ENCODE assay signal across 2 cellular contexts in the genomic region with DNA sequence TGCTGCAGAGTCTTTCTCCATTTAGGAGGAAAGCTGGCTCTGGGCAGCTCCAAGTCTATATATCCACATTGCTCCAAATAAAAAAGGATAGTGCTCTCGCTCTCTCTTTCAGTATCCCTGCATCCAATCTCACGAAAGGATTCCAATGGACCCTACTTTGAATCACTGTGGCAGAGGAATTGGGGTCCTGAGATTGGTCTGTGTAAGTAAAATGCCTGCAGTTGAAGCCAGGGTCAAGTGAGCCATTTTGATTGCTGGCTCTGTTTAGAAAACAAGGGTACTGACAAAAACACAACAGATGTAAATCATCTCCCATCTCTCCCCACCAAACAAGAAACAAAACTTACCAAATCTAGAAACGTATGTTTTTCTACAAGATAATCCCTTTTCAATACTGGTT.
TF ChIP-seq lines count a peak whose summit lies in the region.

No MANE protein-coding gene starts in this region.

TF ChIP-seq in GM23338, 12 proteins besides CTCF, POLR2A, EP300 and RAD21:
- TF ChIP-seq, protein P1, sequence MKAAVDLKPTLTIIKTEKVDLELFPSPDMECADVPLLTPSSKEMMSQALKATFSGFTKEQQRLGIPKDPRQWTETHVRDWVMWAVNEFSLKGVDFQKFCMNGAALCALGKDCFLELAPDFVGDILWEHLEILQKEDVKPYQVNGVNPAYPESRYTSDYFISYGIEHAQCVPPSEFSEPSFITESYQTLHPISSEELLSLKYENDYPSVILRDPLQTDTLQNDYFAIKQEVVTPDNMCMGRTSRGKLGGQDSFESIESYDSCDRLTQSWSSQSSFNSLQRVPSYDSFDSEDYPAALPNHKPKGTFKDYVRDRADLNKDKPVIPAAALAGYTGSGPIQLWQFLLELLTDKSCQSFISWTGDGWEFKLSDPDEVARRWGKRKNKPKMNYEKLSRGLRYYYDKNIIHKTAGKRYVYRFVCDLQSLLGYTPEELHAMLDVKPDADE (IDR thresholded peaks at IDR 0.05) = no peak
- TF ChIP-seq ZNF331 (CRISPR knock-in tag; IDR thresholded peaks at IDR 0.05; ENCODE audit: low read depth) (no peak), JUNB (IDR thresholded peaks at IDR 0.05; ENCODE audit: unreplicated experiment) (no peak), EZH2phosphoT487 (IDR thresholded peaks at IDR 0.05; ENCODE audit: unreplicated experiment) (no peak), STAT1 (IDR thresholded peaks at IDR 0.05; ENCODE audit: unreplicated experiment) (no peak), EZH2 (IDR thresholded peaks at IDR 0.05; ENCODE audit: low read depth, unreplicated experiment) (no peak), CREB1 (CRISPR knock-in tag; IDR thresholded peaks at IDR 0.05; ENCODE audit: low read depth) (no peak), ZNF114 (CRISPR knock-in tag; IDR thresholded peaks at IDR 0.05) (no peak)
- TF ChIP-seq, protein P2, sequence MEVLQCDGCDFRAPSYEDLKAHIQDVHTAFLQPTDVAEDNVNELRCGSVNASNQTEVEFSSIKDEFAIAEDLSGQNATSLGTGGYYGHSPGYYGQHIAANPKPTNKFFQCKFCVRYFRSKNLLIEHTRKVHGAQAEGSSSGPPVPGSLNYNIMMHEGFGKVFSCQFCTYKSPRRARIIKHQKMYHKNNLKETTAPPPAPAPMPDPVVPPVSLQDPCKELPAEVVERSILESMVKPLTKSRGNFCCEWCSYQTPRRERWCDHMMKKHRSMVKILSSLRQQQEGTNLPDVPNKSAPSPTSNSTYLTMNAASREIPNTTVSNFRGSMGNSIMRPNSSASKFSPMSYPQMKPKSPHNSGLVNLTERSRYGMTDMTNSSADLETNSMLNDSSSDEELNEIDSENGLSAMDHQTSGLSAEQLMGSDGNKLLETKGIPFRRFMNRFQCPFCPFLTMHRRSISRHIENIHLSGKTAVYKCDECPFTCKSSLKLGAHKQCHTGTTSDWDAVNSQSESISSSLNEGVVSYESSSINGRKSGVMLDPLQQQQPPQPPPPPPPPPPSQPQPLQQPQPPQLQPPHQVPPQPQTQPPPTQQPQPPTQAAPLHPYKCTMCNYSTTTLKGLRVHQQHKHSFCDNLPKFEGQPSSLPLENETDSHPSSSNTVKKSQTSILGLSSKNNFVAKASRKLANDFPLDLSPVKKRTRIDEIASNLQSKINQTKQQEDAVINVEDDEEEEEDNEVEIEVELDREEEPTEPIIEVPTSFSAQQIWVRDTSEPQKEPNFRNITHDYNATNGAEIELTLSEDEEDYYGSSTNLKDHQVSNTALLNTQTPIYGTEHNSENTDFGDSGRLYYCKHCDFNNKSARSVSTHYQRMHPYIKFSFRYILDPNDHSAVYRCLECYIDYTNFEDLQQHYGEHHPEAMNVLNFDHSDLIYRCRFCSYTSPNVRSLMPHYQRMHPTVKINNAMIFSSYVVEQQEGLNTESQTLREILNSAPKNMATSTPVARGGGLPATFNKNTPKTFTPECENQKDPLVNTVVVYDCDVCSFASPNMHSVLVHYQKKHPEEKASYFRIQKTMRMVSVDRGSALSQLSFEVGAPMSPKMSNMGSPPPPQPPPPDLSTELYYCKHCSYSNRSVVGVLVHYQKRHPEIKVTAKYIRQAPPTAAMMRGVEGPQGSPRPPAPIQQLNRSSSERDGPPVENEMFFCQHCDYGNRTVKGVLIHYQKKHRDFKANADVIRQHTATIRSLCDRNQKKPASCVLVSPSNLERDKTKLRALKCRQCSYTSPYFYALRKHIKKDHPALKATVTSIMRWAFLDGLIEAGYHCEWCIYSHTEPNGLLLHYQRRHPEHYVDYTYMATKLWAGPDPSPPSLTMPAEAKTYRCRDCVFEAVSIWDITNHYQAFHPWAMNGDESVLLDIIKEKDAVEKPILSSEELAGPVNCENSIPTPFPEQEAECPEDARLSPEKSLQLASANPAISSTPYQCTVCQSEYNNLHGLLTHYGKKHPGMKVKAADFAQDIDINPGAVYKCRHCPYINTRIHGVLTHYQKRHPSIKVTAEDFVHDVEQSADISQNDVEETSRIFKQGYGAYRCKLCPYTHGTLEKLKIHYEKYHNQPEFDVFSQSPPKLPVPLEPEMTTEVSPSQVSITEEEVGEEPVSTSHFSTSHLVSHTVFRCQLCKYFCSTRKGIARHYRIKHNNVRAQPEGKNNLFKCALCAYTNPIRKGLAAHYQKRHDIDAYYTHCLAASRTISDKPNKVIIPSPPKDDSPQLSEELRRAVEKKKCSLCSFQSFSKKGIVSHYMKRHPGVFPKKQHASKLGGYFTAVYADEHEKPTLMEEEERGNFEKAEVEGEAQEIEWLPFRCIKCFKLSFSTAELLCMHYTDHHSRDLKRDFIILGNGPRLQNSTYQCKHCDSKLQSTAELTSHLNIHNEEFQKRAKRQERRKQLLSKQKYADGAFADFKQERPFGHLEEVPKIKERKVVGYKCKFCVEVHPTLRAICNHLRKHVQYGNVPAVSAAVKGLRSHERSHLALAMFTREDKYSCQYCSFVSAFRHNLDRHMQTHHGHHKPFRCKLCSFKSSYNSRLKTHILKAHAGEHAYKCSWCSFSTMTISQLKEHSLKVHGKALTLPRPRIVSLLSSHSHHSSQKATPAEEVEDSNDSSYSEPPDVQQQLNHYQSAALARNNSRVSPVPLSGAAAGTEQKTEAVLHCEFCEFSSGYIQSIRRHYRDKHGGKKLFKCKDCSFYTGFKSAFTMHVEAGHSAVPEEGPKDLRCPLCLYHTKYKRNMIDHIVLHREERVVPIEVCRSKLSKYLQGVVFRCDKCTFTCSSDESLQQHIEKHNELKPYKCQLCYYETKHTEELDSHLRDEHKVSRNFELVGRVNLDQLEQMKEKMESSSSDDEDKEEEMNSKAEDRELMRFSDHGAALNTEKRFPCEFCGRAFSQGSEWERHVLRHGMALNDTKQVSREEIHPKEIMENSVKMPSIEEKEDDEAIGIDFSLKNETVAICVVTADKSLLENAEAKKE (CRISPR knock-in tag; IDR thresholded peaks at IDR 0.05) = no peak
- TF ChIP-seq, protein P3, sequence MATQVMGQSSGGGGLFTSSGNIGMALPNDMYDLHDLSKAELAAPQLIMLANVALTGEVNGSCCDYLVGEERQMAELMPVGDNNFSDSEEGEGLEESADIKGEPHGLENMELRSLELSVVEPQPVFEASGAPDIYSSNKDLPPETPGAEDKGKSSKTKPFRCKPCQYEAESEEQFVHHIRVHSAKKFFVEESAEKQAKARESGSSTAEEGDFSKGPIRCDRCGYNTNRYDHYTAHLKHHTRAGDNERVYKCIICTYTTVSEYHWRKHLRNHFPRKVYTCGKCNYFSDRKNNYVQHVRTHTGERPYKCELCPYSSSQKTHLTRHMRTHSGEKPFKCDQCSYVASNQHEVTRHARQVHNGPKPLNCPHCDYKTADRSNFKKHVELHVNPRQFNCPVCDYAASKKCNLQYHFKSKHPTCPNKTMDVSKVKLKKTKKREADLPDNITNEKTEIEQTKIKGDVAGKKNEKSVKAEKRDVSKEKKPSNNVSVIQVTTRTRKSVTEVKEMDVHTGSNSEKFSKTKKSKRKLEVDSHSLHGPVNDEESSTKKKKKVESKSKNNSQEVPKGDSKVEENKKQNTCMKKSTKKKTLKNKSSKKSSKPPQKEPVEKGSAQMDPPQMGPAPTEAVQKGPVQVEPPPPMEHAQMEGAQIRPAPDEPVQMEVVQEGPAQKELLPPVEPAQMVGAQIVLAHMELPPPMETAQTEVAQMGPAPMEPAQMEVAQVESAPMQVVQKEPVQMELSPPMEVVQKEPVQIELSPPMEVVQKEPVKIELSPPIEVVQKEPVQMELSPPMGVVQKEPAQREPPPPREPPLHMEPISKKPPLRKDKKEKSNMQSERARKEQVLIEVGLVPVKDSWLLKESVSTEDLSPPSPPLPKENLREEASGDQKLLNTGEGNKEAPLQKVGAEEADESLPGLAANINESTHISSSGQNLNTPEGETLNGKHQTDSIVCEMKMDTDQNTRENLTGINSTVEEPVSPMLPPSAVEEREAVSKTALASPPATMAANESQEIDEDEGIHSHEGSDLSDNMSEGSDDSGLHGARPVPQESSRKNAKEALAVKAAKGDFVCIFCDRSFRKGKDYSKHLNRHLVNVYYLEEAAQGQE (IDR thresholded peaks at IDR 0.05; ENCODE audit: unreplicated experiment) = no peak

TF ChIP-seq in H1, 55 proteins besides CTCF, POLR2A, EP300 and RAD21:
- no peak for TF ChIP-seq ASH2L (IDR thresholded peaks at IDR 0.05; ENCODE audit: low read length)
- TF ChIP-seq YY1 (IDR thresholded peaks at IDR 0.05; ENCODE audit: low read depth, low read length) = peak; percentile 41; the same call in 1 of the 2 replicates
